21 cellular contexts compared by ENCODE assay signal in the genomic region with DNA sequence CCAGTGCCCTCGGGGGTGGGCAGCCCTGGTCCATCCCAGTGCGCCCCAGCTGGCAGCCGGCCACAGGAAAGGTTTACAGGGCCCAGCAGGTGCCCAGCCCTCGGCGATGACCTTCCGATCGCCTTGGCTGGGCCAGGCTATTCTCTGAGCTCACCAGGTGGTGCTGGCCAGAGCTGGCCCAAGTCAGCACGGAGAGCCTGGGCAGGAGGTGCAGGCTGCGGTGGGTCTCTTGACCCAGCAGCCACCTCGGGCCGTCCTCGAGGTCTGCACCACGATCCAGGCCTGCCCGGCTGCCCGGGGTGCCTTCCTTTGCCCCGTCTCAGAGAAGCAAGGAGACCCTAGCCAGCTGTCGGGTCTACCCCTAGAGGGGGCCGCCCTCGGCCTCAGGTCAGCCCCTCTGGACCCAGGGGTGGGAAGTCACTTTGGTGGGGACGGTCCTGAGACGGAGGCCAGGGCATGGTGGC. TPM values are rescaled to one million over a fixed set of nuclear protein-coding genes. Genes with fewer than 3 reads are reported as not detected.
DNase-seq lines count a peak whose midpoint lies in the region; ATAC-seq, FAIRE-seq and TF ChIP-seq lines count a peak whose summit lies in the region.
"Had no signal": no experiment of that assay in that cellular context is flagged by ENCODE, and none has a peak within 500 bp of the region (broad histone marks: within the 10 kb centered on the region; RNA-seq: fewer than 3 reads in every experiment).

No MANE protein-coding gene starts in this region.

- H3K4me1 ChIP-seq in heart right ventricle = peaks cover 0 to 47% (median 3%) of the 10 kb centered on the region in 9 donors
- peaks cover 45% of the 10 kb centered on the region for H3K4me1 ChIP-seq in HepG2 (ENCODE audit: insufficient read depth, low read length)
- H3K4me1 ChIP-seq in spleen = peaks cover 0 to 9% (median 4%) of the 10 kb centered on the region in 6 donors
- peaks cover 0 to 8% (median 3%) of the 10 kb centered on the region in 3 donors for H3K4me1 ChIP-seq in gastroesophageal sphincter
- H3K4me1 ChIP-seq: SJCRH30 had no signal

- H3K4me3 ChIP-seq in heart right ventricle = peak overlapping the region; percentile 37 to 60 (median 57)
- peak overlapping the region in 1 of 3 experiments; percentile 70; a peak in 1 of 6 replicates for H3K4me3 ChIP-seq in HepG2 (replicated peaks in 1 of 3; ENCODE audit: insufficient read depth in 1 of 3, low read depth in 2 of 3, low read length in 3 of 3)
- H3K4me3 ChIP-seq in spleen = no peak overlapping the region
- no peak overlapping the region for H3K4me3 ChIP-seq in gastroesophageal sphincter
- H3K4me3 ChIP-seq: SJCRH30 had no signal

- H2AFZ ChIP-seq in HepG2 (ENCODE audit: low read length) = no peak overlapping the region

- H3K4me3 Mint-ChIP-seq in CD14-positive monocyte = no peak overlapping the region

- CTCF ChIA-PET in HepG2 (lab: Yijun Ruan, JAX; ENCODE audit: low intra/inter-chr PET ratio, low total read pairs) = no interaction called here

- no peak for FAIRE-seq in HepG2 (lab: Jason Lieb, UNC)
- FAIRE-seq: D721Med, GM12892, GM18507 had no signal

- no peaks in the 10 kb centered on the region for H3K79me2 ChIP-seq in HepG2 (ENCODE audit: insufficient read depth, low read length)

- peak overlapping the region; percentile 83 to 97 (median 96) for H3K27ac ChIP-seq in heart right ventricle
- no peak overlapping the region for H3K27ac ChIP-seq in HepG2 (ENCODE audit: extremely low read length, insufficient read depth, low read length)
- no peak overlapping the region for H3K27ac ChIP-seq in spleen
- no peak overlapping the region for H3K27ac ChIP-seq in gastroesophageal sphincter
- H3K27ac ChIP-seq: RWPE1, SJCRH30 had no signal

- intact Hi-C loops in CD14-positive monocyte (cut with micrococcal nuclease) = loop anchor here (5.0 to 10.0 kb wide), 2 partner anchors 81 to 83 kb away; no protein-coding TSS in a partner anchor
- intact Hi-C loops in heart right ventricle (cut with DNase I) = loop anchor here in 4 of 10 donors (5.0 kb wide), 2 partner anchors 81 to 86 kb away; no protein-coding TSS in a partner anchor
- intact Hi-C loops in HepG2 (cut with micrococcal nuclease; ENCODE audit: unreplicated experiment) = no loop called here
- intact Hi-C loops in spleen (cut with DNase I; ENCODE audit: low total_unique reads) = no loop called here

- no peaks in the 10 kb centered on the region for H3K4me1 Mint-ChIP-seq in CD14-positive monocyte

- DNase-seq in CD14-positive monocyte (ENCODE audit: low spot score) (peak; percentile 40), heart right ventricle (peak in 1 of 2 donors; percentile 32), HepG2 (ENCODE audit: low spot score) (no peak), spleen (peak; percentile 69), nucleus accumbens (lab: John Stamatoyannopoulos, UW) (no peak)
- no peak for DNase-seq in activated naive CD4-positive, alpha-beta T cell treated with anti-CD3 and anti-CD28 coated beads, Interleukin-2, amount 50 U/mL, for 72 hours (ENCODE audit: low spot score in 2 of 2)
- DNase-seq: C1 segment of cervical spinal cord, GOT3, KG1, NCI-H1417, NCI-H1930, NCI-H226, NCI-H524 treated with DMSO at 0.1 percent for 48 hours, PC-3, SJCRH30 had no signal

- peak overlapping the region in 1 of 7 donors; percentile 62 for H3K27ac Mint-ChIP-seq in CD14-positive monocyte
- H3K27ac Mint-ChIP-seq in activated naive CD4-positive, alpha-beta T cell treated with anti-CD3 and anti-CD28 coated beads, Interleukin-2, amount 50 U/mL, for 72 hours = peak overlapping the region in 1 of 2 donors; percentile 29

- in situ Hi-C loops in HepG2 (cut with HindIII; ENCODE audit: extremely low pct_ligation_motif_present, low pct_unique_long_range_greater_than_20kb) = no loop called here

- H3K4me2 ChIP-seq in HepG2 (ENCODE audit: low read depth, low read length) = peak overlapping the region; percentile 74

- no peaks in the 10 kb centered on the region for H4K20me1 ChIP-seq in HepG2 (ENCODE audit: insufficient read depth, low read length)

- TF ChIP-seq CTCF in CD14-positive monocyte (IDR thresholded peaks at IDR 0.05) (no peak), heart right ventricle (IDR thresholded peaks at IDR 0.05) (no peak), HepG2 (CRISPR knock-in tag; IDR thresholded peaks at IDR 0.05) (no peak), spleen (IDR thresholded peaks at IDR 0.05 in 8 of 11, conservative IDR thresholded peaks at IDR 0.05 in 3 of 11) (no peak), gastroesophageal sphincter (IDR thresholded peaks at IDR 0.05) (no peak)

- ATAC-seq in heart right ventricle (peak in 7 of 8 donors; percentile 1 to 42 (median 6)), HepG2 (peak; percentile 9), gastroesophageal sphincter (no peak)
- ATAC-seq in activated naive CD4-positive, alpha-beta T cell treated with anti-CD3 and anti-CD28 coated beads, Interleukin-2, amount 50 U/mL, for 72 hours = no peak

- peak overlapping the region; percentile 15; the same call in 1 of the 2 replicates for H3K9ac ChIP-seq in HepG2 (ENCODE audit: insufficient read depth, low read depth, low read length)

- H3K36me3 ChIP-seq in heart right ventricle (peaks cover 0 to 4% (median 0%) of the 10 kb centered on the region in 9 donors), HepG2 (replicated peaks in 1 of 2; ENCODE audit: control insufficient read depth in 1 of 2, insufficient read depth in 2 of 2, low read length in 2 of 2) (no peaks in the 10 kb centered on the region), spleen (no peaks in the 10 kb centered on the region), gastroesophageal sphincter (no peaks in the 10 kb centered on the region)
- H3K36me3 ChIP-seq: SJCRH30 had no signal

- POLR2A ChIA-PET in HepG2 (lab: Yijun Ruan, JAX) = interaction anchor here (1.0 to 1.9 kb wide), 2 partner anchors 15 to 18 kb away, joined by 3 to 4 read pairs; partner anchors contain the start of genes HES4 and PLEKHN1

- peaks cover 2 to 5% (median 4%) of the 10 kb centered on the region in 7 donors for H3K9me3 Mint-ChIP-seq in CD14-positive monocyte
- H3K9me3 Mint-ChIP-seq in activated naive CD4-positive, alpha-beta T cell treated with anti-CD3 and anti-CD28 coated beads, Interleukin-2, amount 50 U/mL, for 72 hours = no peaks in the 10 kb centered on the region

- no TSS peak for BruUV-seq in HepG2 (replicated peaks; lab: Mats Ljungman, UMichigan)

- H3K27me3 Mint-ChIP-seq in CD14-positive monocyte (ENCODE audit: low read depth in 3 of 3) = peaks cover 23 to 39% (median 30%) of the 10 kb centered on the region in 3 donors

- H3K36me3 Mint-ChIP-seq in CD14-positive monocyte = no peaks in the 10 kb centered on the region
- no peaks in the 10 kb centered on the region for H3K36me3 Mint-ChIP-seq in activated naive CD4-positive, alpha-beta T cell treated with anti-CD3 and anti-CD28 coated beads, Interleukin-2, amount 50 U/mL, for 72 hours

- no peak for TF ChIP-seq RAD21 in HepG2 (CRISPR knock-in tag; IDR thresholded peaks at IDR 0.05)

- H3K9me3 ChIP-seq in heart right ventricle (no peaks in the 10 kb centered on the region), HepG2 (ENCODE audit: low read length) (no peaks in the 10 kb centered on the region), spleen (no peaks in the 10 kb centered on the region), gastroesophageal sphincter (no peaks in the 10 kb centered on the region)

- TF ChIP-seq POLR2A in HepG2 (IDR thresholded peaks at IDR 0.05; ENCODE audit: insufficient read depth in 1 of 2, low read depth in 2 of 2, low read length in 2 of 2) (no peak), spleen (IDR thresholded peaks at IDR 0.05) (no peak), gastroesophageal sphincter (IDR thresholded peaks at IDR 0.05) (no peak)

- peaks cover 0 to 25% (median 7%) of the 10 kb centered on the region in 7 donors for H3K27me3 ChIP-seq in heart right ventricle
- peaks cover 22 to 58% of the 10 kb centered on the region in 2 experiments for H3K27me3 ChIP-seq in HepG2 (ENCODE audit: control insufficient read depth in 1 of 2, insufficient read depth in 2 of 2, low read length in 2 of 2)
- H3K27me3 ChIP-seq in spleen (replicated peaks in 1 of 7) = peaks cover 0 to 80% (median 19%) of the 10 kb centered on the region in 7 donors
- peaks cover 69% of the 10 kb centered on the region for H3K27me3 ChIP-seq in gastroesophageal sphincter

- TF ChIP-seq EP300 in HepG2 (IDR thresholded peaks at IDR 0.05; ENCODE audit: low read depth in 2 of 2, low read length in 2 of 2) = no peak
- TF ChIP-seq EP300 in HepG2 (CRISPR knock-in tag; IDR thresholded peaks at IDR 0.05; ENCODE audit: borderline replicate concordance) = no peak
- TF ChIP-seq EP300 in gastroesophageal sphincter (IDR thresholded peaks at IDR 0.05) = no peak

- WGBS in heart right ventricle, 2 donors = 56 to 60% methylated on average over 21 of the region's 21 CpGs
- 13% methylated on average over 3 of the region's 21 CpGs for WGBS in HepG2 (ENCODE audit: low lambda C conversion rate)
- WGBS in spleen, 5 donors = 73 to 83% (median 78%) methylated on average over 11 to 21 of the region's 21 CpGs
- WGBS in gastroesophageal sphincter (ENCODE audit: low coverage in 1 of 2), 2 donors = no CpG with 5 or more reads among the region's 21 CpGs

RNA-seq across cellular contexts. Expression of gene PERM1, which starts 0.4 kb away (rescaled TPM):
- polyA plus RNA-seq in CD14-positive monocyte (not detected), heart right ventricle (100 to 1,000 TPM in 1 of 2 donors, 10 to 100 TPM in 1; 55.1 to 513 TPM), HepG2 (2011; rRNA removed) (0.29 and 0.38 TPM in 2 replicates), spleen (under 1 TPM; 0.20 to 0.80 (median 0.21) TPM)
- total RNA-seq in heart right ventricle (100 to 1,000 TPM in 8 of 10 donors, 10 to 100 TPM in 2; 66.2 to 238 (median 122) TPM), HepG2 (2016; rRNA removed; fragmentation: Illumina TruSeq; extraction: Trizol) (0.04 TPM in 1 of 2 replicates, not detected in the other), spleen (under 1 TPM in 3 of 7 donors, not detected in 4; 0.39 to 0.85 (median 0.60) TPM), gastroesophageal sphincter (1 to 10 TPM in 2 of 4 donors, under 1 TPM in 1, not detected in 1; 0.39 to 1.9 (median 1.4) TPM)
- total RNA-seq in HepG2 (2016; cell fraction: cytosol; rRNA removed; fragmentation: Illumina TruSeq; extraction: Trizol; ENCODE audit: low read depth) = not detected in 2 replicates
- not detected in 2 replicates for total RNA-seq in HepG2 (2016; cell fraction: insoluble cytoplasmic fraction; rRNA removed; fragmentation: Illumina TruSeq; extraction: Trizol)
- total RNA-seq in HepG2 (2016; cell fraction: membrane; rRNA removed; fragmentation: Illumina TruSeq; extraction: Trizol) = not detected in 2 replicates
- not detected in 2 replicates for total RNA-seq in HepG2 (2016; cell fraction: nucleus; rRNA removed; fragmentation: Illumina TruSeq; extraction: Trizol)
- 0.17 and 0.32 TPM in 2 replicates for polyA plus RNA-seq in HepG2 (2011; cell fraction: cytosol; rRNA removed)
- polyA plus RNA-seq in HepG2 (2011; cell fraction: nucleus; rRNA removed) = 2.3 and 2.6 TPM in 2 replicates
- 0.44 TPM in 2 replicates for polyA plus RNA-seq in HepG2 (2012)
- polyA plus RNA-seq in HepG2 (2016; cell fraction: cytosol; fragmentation: Illumina TruSeq; extraction: Trizol; ENCODE audit: low read depth) = not detected in 2 replicates
- not detected in 2 replicates for polyA plus RNA-seq in HepG2 (2016; cell fraction: insoluble cytoplasmic fraction; fragmentation: Illumina TruSeq; extraction: Trizol; ENCODE audit: low read depth)
- polyA plus RNA-seq in HepG2 (2016; cell fraction: membrane; fragmentation: Illumina TruSeq; extraction: Trizol; ENCODE audit: low read depth) = not detected in 2 replicates
- polyA plus RNA-seq in HepG2 (2016; cell fraction: nucleus; fragmentation: Illumina TruSeq; extraction: Trizol; ENCODE audit: insufficient read depth, low read depth) = not detected in 2 replicates
- polyA minus RNA-seq in HepG2 (2011; rRNA and poly(A)+ RNA removed; ENCODE audit: low replicate concordance) = 0.09 and 2.7 TPM in 2 replicates
- polyA minus RNA-seq in HepG2 (2011; cell fraction: cytosol; rRNA and poly(A)+ RNA removed) = 0.44 and 0.59 TPM in 2 replicates
- polyA minus RNA-seq in HepG2 (2011; cell fraction: nucleus; rRNA and poly(A)+ RNA removed) = 0.99 and 1.2 TPM in 2 replicates
- total RNA-seq in activated naive CD4-positive, alpha-beta T cell treated with anti-CD3 and anti-CD28 coated beads, Interleukin-2, amount 50 U/mL, for 72 hours = not detected
- total RNA-seq: A673, SJCRH30 had no signal

RNA-seq across cellular contexts. Expression of gene PLEKHN1, which starts 15.2 kb away (rescaled TPM):
- under 1 TPM; 0.21 to 0.62 TPM for polyA plus RNA-seq in CD14-positive monocyte
- under 1 TPM in 2 of 10 donors, not detected in 8; 0.13 to 0.30 TPM for total RNA-seq in heart right ventricle
- under 1 TPM; 0.28 to 0.37 TPM for polyA plus RNA-seq in heart right ventricle
- 0.21 and 0.42 TPM in 2 replicates for total RNA-seq in HepG2 (2016; rRNA removed; fragmentation: Illumina TruSeq; extraction: Trizol)
- not detected in 2 replicates for total RNA-seq in HepG2 (2016; cell fraction: cytosol; rRNA removed; fragmentation: Illumina TruSeq; extraction: Trizol; ENCODE audit: low read depth)
- total RNA-seq in HepG2 (2016; cell fraction: insoluble cytoplasmic fraction; rRNA removed; fragmentation: Illumina TruSeq; extraction: Trizol) = 0.31 and 0.48 TPM in 2 replicates
- 0.15 and 0.17 TPM in 2 replicates for total RNA-seq in HepG2 (2016; cell fraction: membrane; rRNA removed; fragmentation: Illumina TruSeq; extraction: Trizol)
- total RNA-seq in HepG2 (2016; cell fraction: nucleus; rRNA removed; fragmentation: Illumina TruSeq; extraction: Trizol) = 0.59 and 0.63 TPM in 2 replicates
- polyA plus RNA-seq in HepG2 (2011; rRNA removed) = 0.58 and 0.59 TPM in 2 replicates
- polyA plus RNA-seq in HepG2 (2011; cell fraction: cytosol; rRNA removed) = 0.13 and 0.23 TPM in 2 replicates
- polyA plus RNA-seq in HepG2 (2011; cell fraction: nucleus; rRNA removed) = 13.2 and 15.5 TPM in 2 replicates
- polyA plus RNA-seq in HepG2 (2012) = 0.51 and 0.55 TPM in 2 replicates
- 0.05 and 0.09 TPM in 2 replicates for polyA plus RNA-seq in HepG2 (2016; cell fraction: cytosol; fragmentation: Illumina TruSeq; extraction: Trizol; ENCODE audit: low read depth)
- polyA plus RNA-seq in HepG2 (2016; cell fraction: insoluble cytoplasmic fraction; fragmentation: Illumina TruSeq; extraction: Trizol; ENCODE audit: low read depth) = 0.29 and 0.48 TPM in 2 replicates
- 0.13 and 0.29 TPM in 2 replicates for polyA plus RNA-seq in HepG2 (2016; cell fraction: membrane; fragmentation: Illumina TruSeq; extraction: Trizol; ENCODE audit: low read depth)
- polyA plus RNA-seq in HepG2 (2016; cell fraction: nucleus; fragmentation: Illumina TruSeq; extraction: Trizol; ENCODE audit: insufficient read depth, low read depth) = 2.6 and 2.7 TPM in 2 replicates
- polyA minus RNA-seq in HepG2 (2011; rRNA and poly(A)+ RNA removed; ENCODE audit: low replicate concordance) = 0.26 and 0.54 TPM in 2 replicates
- polyA minus RNA-seq in HepG2 (2011; cell fraction: cytosol; rRNA and poly(A)+ RNA removed) = 0.53 TPM in 1 of 2 replicates, not detected in the other
- 1.8 and 1.9 TPM in 2 replicates for polyA minus RNA-seq in HepG2 (2011; cell fraction: nucleus; rRNA and poly(A)+ RNA removed)
- total RNA-seq in spleen = 1 to 10 TPM in 5 of 7 donors, under 1 TPM in 2; 0.65 to 2.2 (median 1.1) TPM
- polyA plus RNA-seq in spleen = under 1 TPM; 0.17 to 0.80 (median 0.63) TPM
- total RNA-seq in gastroesophageal sphincter = 1 to 10 TPM in 1 of 4 donors, under 1 TPM in 1, not detected in 2; 0.62 to 2.3 TPM
- 1 to 10 TPM; 1.9 to 5.0 TPM for total RNA-seq in activated naive CD4-positive, alpha-beta T cell treated with anti-CD3 and anti-CD28 coated beads, Interleukin-2, amount 50 U/mL, for 72 hours
- total RNA-seq: A673 had no signal

RNA-seq across cellular contexts. Expression of gene HES4, which starts 18.4 kb away (rescaled TPM):
- polyA plus RNA-seq in CD14-positive monocyte (1 to 10 TPM; 1.4 to 2.0 TPM), heart right ventricle (10 to 100 TPM; 49.2 to 49.8 TPM), HepG2 (2011; rRNA removed) (10.6 and 17.6 TPM in 2 replicates), spleen (10 to 100 TPM; 20.8 to 64.3 (median 27.8) TPM)
- total RNA-seq in heart right ventricle (10 to 100 TPM; 28.5 to 78.1 (median 41.6) TPM), HepG2 (2016; rRNA removed; fragmentation: Illumina TruSeq; extraction: Trizol) (4.4 and 8.8 TPM in 2 replicates), spleen (10 to 100 TPM in 5 of 7 donors, 1 to 10 TPM in 2; 3.8 to 39.0 (median 15.4) TPM), gastroesophageal sphincter (10 to 100 TPM; 33.6 to 77.6 (median 48.4) TPM)
- 16.5 and 25.5 TPM in 2 replicates for total RNA-seq in HepG2 (2016; cell fraction: cytosol; rRNA removed; fragmentation: Illumina TruSeq; extraction: Trizol; ENCODE audit: low read depth)
- total RNA-seq in HepG2 (2016; cell fraction: insoluble cytoplasmic fraction; rRNA removed; fragmentation: Illumina TruSeq; extraction: Trizol) = 3.4 and 7.9 TPM in 2 replicates
- total RNA-seq in HepG2 (2016; cell fraction: membrane; rRNA removed; fragmentation: Illumina TruSeq; extraction: Trizol) = 13.5 and 18.3 TPM in 2 replicates
- total RNA-seq in HepG2 (2016; cell fraction: nucleus; rRNA removed; fragmentation: Illumina TruSeq; extraction: Trizol) = 6.5 and 8.0 TPM in 2 replicates
- polyA plus RNA-seq in HepG2 (2011; cell fraction: cytosol; rRNA removed) = 11.6 and 28.6 TPM in 2 replicates
- 190 and 210 TPM in 2 replicates for polyA plus RNA-seq in HepG2 (2011; cell fraction: nucleus; rRNA removed)
- polyA plus RNA-seq in HepG2 (2012) = 4.3 and 7.0 TPM in 2 replicates
- 17.0 and 22.1 TPM in 2 replicates for polyA plus RNA-seq in HepG2 (2016; cell fraction: cytosol; fragmentation: Illumina TruSeq; extraction: Trizol; ENCODE audit: low read depth)
- polyA plus RNA-seq in HepG2 (2016; cell fraction: insoluble cytoplasmic fraction; fragmentation: Illumina TruSeq; extraction: Trizol; ENCODE audit: low read depth) = 4.5 and 6.0 TPM in 2 replicates
- 10.6 and 11.4 TPM in 2 replicates for polyA plus RNA-seq in HepG2 (2016; cell fraction: membrane; fragmentation: Illumina TruSeq; extraction: Trizol; ENCODE audit: low read depth)
- polyA plus RNA-seq in HepG2 (2016; cell fraction: nucleus; fragmentation: Illumina TruSeq; extraction: Trizol; ENCODE audit: insufficient read depth, low read depth) = 16.1 and 18.4 TPM in 2 replicates
- 2.2 and 6.1 TPM in 2 replicates for polyA minus RNA-seq in HepG2 (2011; rRNA and poly(A)+ RNA removed; ENCODE audit: low replicate concordance)
- 6.4 and 8.5 TPM in 2 replicates for polyA minus RNA-seq in HepG2 (2011; cell fraction: cytosol; rRNA and poly(A)+ RNA removed)
- polyA minus RNA-seq in HepG2 (2011; cell fraction: nucleus; rRNA and poly(A)+ RNA removed) = 4.6 and 8.9 TPM in 2 replicates
- total RNA-seq in activated naive CD4-positive, alpha-beta T cell treated with anti-CD3 and anti-CD28 coated beads, Interleukin-2, amount 50 U/mL, for 72 hours = 1 to 10 TPM; 3.2 to 4.4 TPM

RNA-seq across cellular contexts. Expression of gene KLHL17, which starts 21.1 kb away (rescaled TPM):
- polyA plus RNA-seq in CD14-positive monocyte = under 1 TPM; 0.31 to 0.71 TPM
- total RNA-seq in heart right ventricle = 1 to 10 TPM; 1.3 to 6.6 (median 3.2) TPM
- polyA plus RNA-seq in heart right ventricle = 10 to 100 TPM in 1 of 2 donors, 1 to 10 TPM in 1; 7.7 to 10.2 TPM
- 2.8 and 9.3 TPM in 2 replicates for total RNA-seq in HepG2 (2016; rRNA removed; fragmentation: Illumina TruSeq; extraction: Trizol)
- 4.5 and 5.0 TPM in 2 replicates for total RNA-seq in HepG2 (2016; cell fraction: cytosol; rRNA removed; fragmentation: Illumina TruSeq; extraction: Trizol; ENCODE audit: low read depth)
- total RNA-seq in HepG2 (2016; cell fraction: insoluble cytoplasmic fraction; rRNA removed; fragmentation: Illumina TruSeq; extraction: Trizol) = 2.4 and 10.3 TPM in 2 replicates
- total RNA-seq in HepG2 (2016; cell fraction: membrane; rRNA removed; fragmentation: Illumina TruSeq; extraction: Trizol) = 2.6 and 2.8 TPM in 2 replicates
- total RNA-seq in HepG2 (2016; cell fraction: nucleus; rRNA removed; fragmentation: Illumina TruSeq; extraction: Trizol) = 14.8 and 15.9 TPM in 2 replicates
- 24.7 and 31.4 TPM in 2 replicates for polyA plus RNA-seq in HepG2 (2011; rRNA removed)
- 6.8 and 12.3 TPM in 2 replicates for polyA plus RNA-seq in HepG2 (2011; cell fraction: cytosol; rRNA removed)
- polyA plus RNA-seq in HepG2 (2011; cell fraction: nucleus; rRNA removed) = 590 and 778 TPM in 2 replicates
- 11.7 and 19.1 TPM in 2 replicates for polyA plus RNA-seq in HepG2 (2012)
- 1.1 and 1.3 TPM in 2 replicates for polyA plus RNA-seq in HepG2 (2016; cell fraction: cytosol; fragmentation: Illumina TruSeq; extraction: Trizol; ENCODE audit: low read depth)
- 3.4 and 3.7 TPM in 2 replicates for polyA plus RNA-seq in HepG2 (2016; cell fraction: insoluble cytoplasmic fraction; fragmentation: Illumina TruSeq; extraction: Trizol; ENCODE audit: low read depth)
- polyA plus RNA-seq in HepG2 (2016; cell fraction: membrane; fragmentation: Illumina TruSeq; extraction: Trizol; ENCODE audit: low read depth) = 1.9 and 2.4 TPM in 2 replicates
- polyA plus RNA-seq in HepG2 (2016; cell fraction: nucleus; fragmentation: Illumina TruSeq; extraction: Trizol; ENCODE audit: insufficient read depth, low read depth) = 71.9 and 74.8 TPM in 2 replicates
- 4.3 and 19.5 TPM in 2 replicates for polyA minus RNA-seq in HepG2 (2011; rRNA and poly(A)+ RNA removed; ENCODE audit: low replicate concordance)
- 4.6 and 4.9 TPM in 2 replicates for polyA minus RNA-seq in HepG2 (2011; cell fraction: cytosol; rRNA and poly(A)+ RNA removed)
- polyA minus RNA-seq in HepG2 (2011; cell fraction: nucleus; rRNA and poly(A)+ RNA removed) = 24.9 and 31.0 TPM in 2 replicates
- 10 to 100 TPM; 12.0 to 21.5 (median 18.7) TPM for total RNA-seq in spleen
- polyA plus RNA-seq in spleen = 10 to 100 TPM; 14.1 to 31.6 (median 26.0) TPM
- total RNA-seq in gastroesophageal sphincter = 10 to 100 TPM in 2 of 4 donors, 1 to 10 TPM in 2; 3.6 to 12.0 (median 10.1) TPM
- 10 to 100 TPM; 19.9 to 26.1 TPM for total RNA-seq in activated naive CD4-positive, alpha-beta T cell treated with anti-CD3 and anti-CD28 coated beads, Interleukin-2, amount 50 U/mL, for 72 hours

RNA-seq across cellular contexts. Expression of gene NOC2L, which starts 22.5 kb away (rescaled TPM):
- 10 to 100 TPM; 34.5 to 35.8 TPM for polyA plus RNA-seq in CD14-positive monocyte
- total RNA-seq in heart right ventricle = 10 to 100 TPM; 38.3 to 52.5 (median 42.6) TPM
- polyA plus RNA-seq in heart right ventricle = 10 to 100 TPM; 62.5 to 64.8 TPM
- 91.6 and 103 TPM in 2 replicates for total RNA-seq in HepG2 (2016; rRNA removed; fragmentation: Illumina TruSeq; extraction: Trizol)
- 14.1 and 16.1 TPM in 2 replicates for total RNA-seq in HepG2 (2016; cell fraction: cytosol; rRNA removed; fragmentation: Illumina TruSeq; extraction: Trizol; ENCODE audit: low read depth)
- total RNA-seq in HepG2 (2016; cell fraction: insoluble cytoplasmic fraction; rRNA removed; fragmentation: Illumina TruSeq; extraction: Trizol) = 81.2 and 109 TPM in 2 replicates
- 22.9 and 27.1 TPM in 2 replicates for total RNA-seq in HepG2 (2016; cell fraction: membrane; rRNA removed; fragmentation: Illumina TruSeq; extraction: Trizol)
- 53.2 and 63.8 TPM in 2 replicates for total RNA-seq in HepG2 (2016; cell fraction: nucleus; rRNA removed; fragmentation: Illumina TruSeq; extraction: Trizol)
- 32.0 and 40.5 TPM in 2 replicates for polyA plus RNA-seq in HepG2 (2011; rRNA removed)
- 33.6 and 44.6 TPM in 2 replicates for polyA plus RNA-seq in HepG2 (2011; cell fraction: cytosol; rRNA removed)
- 85.2 and 96.0 TPM in 2 replicates for polyA plus RNA-seq in HepG2 (2011; cell fraction: nucleus; rRNA removed)
- 41.8 and 44.3 TPM in 2 replicates for polyA plus RNA-seq in HepG2 (2012)
- 5.1 and 6.4 TPM in 2 replicates for polyA plus RNA-seq in HepG2 (2016; cell fraction: cytosol; fragmentation: Illumina TruSeq; extraction: Trizol; ENCODE audit: low read depth)
- polyA plus RNA-seq in HepG2 (2016; cell fraction: insoluble cytoplasmic fraction; fragmentation: Illumina TruSeq; extraction: Trizol; ENCODE audit: low read depth) = 69.1 and 81.1 TPM in 2 replicates
- polyA plus RNA-seq in HepG2 (2016; cell fraction: membrane; fragmentation: Illumina TruSeq; extraction: Trizol; ENCODE audit: low read depth) = 9.8 and 11.1 TPM in 2 replicates
- polyA plus RNA-seq in HepG2 (2016; cell fraction: nucleus; fragmentation: Illumina TruSeq; extraction: Trizol; ENCODE audit: insufficient read depth, low read depth) = 108 and 110 TPM in 2 replicates
- polyA minus RNA-seq in HepG2 (2011; rRNA and poly(A)+ RNA removed; ENCODE audit: low replicate concordance) = 118 and 166 TPM in 2 replicates
- polyA minus RNA-seq in HepG2 (2011; cell fraction: cytosol; rRNA and poly(A)+ RNA removed) = 43.1 and 44.0 TPM in 2 replicates
- polyA minus RNA-seq in HepG2 (2011; cell fraction: nucleus; rRNA and poly(A)+ RNA removed) = 18.8 and 20.1 TPM in 2 replicates
- total RNA-seq in spleen = 10 to 100 TPM; 26.2 to 61.1 (median 44.7) TPM
- 10 to 100 TPM; 46.6 to 73.4 (median 52.8) TPM for polyA plus RNA-seq in spleen
- 10 to 100 TPM; 36.3 to 54.1 (median 45.2) TPM for total RNA-seq in gastroesophageal sphincter
- 100 to 1,000 TPM in 1 of 2 donors, 10 to 100 TPM in 1; 66.3 to 112 TPM for total RNA-seq in activated naive CD4-positive, alpha-beta T cell treated with anti-CD3 and anti-CD28 coated beads, Interleukin-2, amount 50 U/mL, for 72 hours

Comparison
In these comparisons a context has a peak if more than half of its experiments do, and no peak if none do; other contexts are left out.
1. DNase-seq: peak in CD14-positive monocyte (single experiment) and spleen (single experiment); none in HepG2 (single experiment), activated naive CD4-positive, alpha-beta T cell treated with anti-CD3 and anti-CD28 coated beads, Interleukin-2, amount 50 U/mL, for 72 hours (0 of 2) and nucleus accumbens (0 of 56).
2. ATAC-seq: peak in heart right ventricle (7 of 8) and HepG2 (single experiment); none in gastroesophageal sphincter (single experiment) and activated naive CD4-positive, alpha-beta T cell treated with anti-CD3 and anti-CD28 coated beads, Interleukin-2, amount 50 U/mL, for 72 hours (0 of 2).
3. H3K27ac ChIP-seq: peak in heart right ventricle (10 of 10); none in HepG2 (single experiment), spleen (0 of 8) and gastroesophageal sphincter (0 of 4).
4. H3K4me3 ChIP-seq: peak in heart right ventricle (10 of 10); none in spleen (0 of 8) and gastroesophageal sphincter (0 of 2).
5. RNA of gene PERM1, which starts 0.4 kb away (total RNA-seq): 66.2 to 238 TPM in heart right ventricle; 0.39 to 1.9 TPM in gastroesophageal sphincter, 0.39 to 0.85 TPM in spleen, not detected in activated naive CD4-positive, alpha-beta T cell treated with anti-CD3 and anti-CD28 coated beads, Interleukin-2, amount 50 U/mL, for 72 hours and 0.04 TPM in HepG2; every median in the first group is over 10 times any median in the second.
6. intact Hi-C loops: an anchor here in CD14-positive monocyte (5.0 to 10.0 kb wide); none called in HepG2 and spleen.